ENCODE assay signal across 1 cellular context in genomic region chr6:109460161-109460830, GRCh38.
TF ChIP-seq lines count a peak whose summit lies in the region.

No MANE protein-coding gene starts in this region.

TF ChIP-seq in WTC11, 78 proteins besides CTCF, POLR2A, EP300 and RAD21 (continued from another document):
- TF ChIP-seq ZNF532 (CRISPR knock-in tag; IDR thresholded peaks at IDR 0.05; ENCODE audit: borderline replicate concordance), result no peak
- no peak for TF ChIP-seq TEAD4 (CRISPR knock-in tag; IDR thresholded peaks at IDR 0.05)
- TF ChIP-seq NFE2L1 (CRISPR knock-in tag; IDR thresholded peaks at IDR 0.05), result no peak
- TF ChIP-seq GABPB1 (CRISPR knock-in tag; IDR thresholded peaks at IDR 0.05), result no peak
- TF ChIP-seq SP1 (CRISPR knock-in tag; conservative IDR thresholded peaks at IDR 0.05), result no peak
- no peak for TF ChIP-seq ETV6 (CRISPR knock-in tag; IDR thresholded peaks at IDR 0.05)
